ENCODE assay signal across 23 cellular contexts in the genomic region with DNA sequence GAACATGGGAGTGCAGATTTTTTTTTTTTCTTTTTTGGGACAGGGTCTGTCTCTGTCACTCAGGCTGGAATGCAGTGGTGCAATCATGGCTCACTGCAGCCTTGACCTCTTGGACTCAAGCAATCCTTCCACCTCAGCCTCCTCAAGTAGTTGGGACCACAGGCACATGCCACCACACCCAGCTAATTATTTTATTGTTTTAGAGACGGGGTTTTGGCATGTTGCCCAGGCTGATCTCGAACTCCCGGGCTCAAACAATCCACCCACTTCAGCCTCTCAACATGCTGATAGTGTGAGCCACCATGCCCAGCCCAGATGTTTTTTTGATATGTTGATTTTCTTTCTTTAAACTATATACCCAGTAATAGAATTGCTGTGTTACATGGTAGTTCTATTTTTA. TPM values are rescaled to one million over a fixed set of nuclear protein-coding genes. Genes with fewer than 3 reads are reported as not detected.
DNase-seq lines count a peak whose midpoint lies in the region; ATAC-seq and TF ChIP-seq lines count a peak whose summit lies in the region.
"Had no signal": no experiment of that assay in that cellular context is flagged by ENCODE, and none has a peak within 500 bp of the region (broad histone marks: within the 10 kb centered on the region; RNA-seq: fewer than 3 reads in every experiment).

No MANE protein-coding gene starts in this region.

- H3K9me3 Mint-ChIP-seq in CD4-positive, alpha-beta T cell: peaks cover 8% of the 10 kb centered on the region
- H3K9me3 Mint-ChIP-seq: activated naive CD4-positive, alpha-beta T cell treated with anti-CD3 and anti-CD28 coated beads, Interleukin-2, amount 10 ng/mL, durations not matched to agents 7 days and 5 days; effector memory CD8-positive, alpha-beta T cell had no signal

- CTCF ChIA-PET in CD4-positive, alpha-beta T cell (lab: Charles Lee): no interaction called here

- DNase-seq in Daoy (ENCODE audit: low read depth) (peak; percentile 29), HFF-Myc (ENCODE audit: extremely low read depth, low read depth) (peak; percentile 9), RPMI7951 (ENCODE audit: low read depth) (peak; percentile 20), left colon (peak; percentile 78 to 81), occipital lobe (lab: John Stamatoyannopoulos, UW) (no peak)
- DNase-seq in CD4-positive, alpha-beta T cell: no peak
- DNase-seq: activated B cell treated with CpG ODN at 0.5 μM for 24 hours; activated CD8-positive, alpha-beta T cell treated with anti-CD3 and anti-CD28 coated beads for 36 hours; activated naive CD4-positive, alpha-beta T cell treated with anti-CD3 and anti-CD28 coated beads, Interleukin-2, amount 10 ng/mL, durations not matched to agents 7 days and 5 days; activated T-cell treated with anti-CD3 and anti-CD28 coated beads, Interleukin-2, amount 50 U/mL, for 1 hour; AML-193; effector memory CD8-positive, alpha-beta T cell; esophagus squamous epithelium; glutamatergic neuron; H7; NCI-H1436 treated with DMSO at 0.1 percent for 48 hours; NCI-H345; stimulated activated CD4-positive, alpha-beta T cell treated with anti-CD3 and anti-CD28 coated beads, Interleukin-4, amount 100 ng/mL, for 4 hours had no signal

- no peak overlapping the region for H3K27ac Mint-ChIP-seq in CD4-positive, alpha-beta T cell
- H3K27ac Mint-ChIP-seq: activated B cell treated with CpG ODN at 0.5 μM for 24 hours; activated CD8-positive, alpha-beta T cell treated with anti-CD3 and anti-CD28 coated beads for 36 hours; activated naive CD4-positive, alpha-beta T cell treated with anti-CD3 and anti-CD28 coated beads, Interleukin-2, amount 10 ng/mL, durations not matched to agents 7 days and 5 days; effector memory CD8-positive, alpha-beta T cell had no signal

- no peak overlapping the region for H3K4me3 Mint-ChIP-seq in CD4-positive, alpha-beta T cell
- H3K4me3 Mint-ChIP-seq: activated B cell treated with CpG ODN at 0.5 μM for 24 hours; activated CD8-positive, alpha-beta T cell treated with anti-CD3 and anti-CD28 coated beads for 36 hours; activated naive CD4-positive, alpha-beta T cell treated with anti-CD3 and anti-CD28 coated beads, Interleukin-2, amount 10 ng/mL, durations not matched to agents 7 days and 5 days; effector memory CD8-positive, alpha-beta T cell had no signal

- intact Hi-C loops in left colon (cut with DNase I, micrococcal nuclease): no loop called here
- intact Hi-C loops in CD4-positive, alpha-beta T cell (cut with DNase I, micrococcal nuclease): no loop called here

- POLR2A ChIA-PET in CD4-positive, alpha-beta T cell (lab: Charles Lee): no interaction called here

- H3K36me3 Mint-ChIP-seq in CD4-positive, alpha-beta T cell (ENCODE audit: low read depth): no peaks in the 10 kb centered on the region
- H3K36me3 Mint-ChIP-seq: activated naive CD4-positive, alpha-beta T cell treated with anti-CD3 and anti-CD28 coated beads, Interleukin-2, amount 10 ng/mL, durations not matched to agents 7 days and 5 days had no signal

- H3K27me3 ChIP-seq in CD4-positive, alpha-beta T cell (ENCODE audit: control insufficient read depth, insufficient read depth, low read length): no peaks in the 10 kb centered on the region
- H3K27me3 ChIP-seq: esophagus squamous epithelium had no signal

- H3K27me3 Mint-ChIP-seq in CD4-positive, alpha-beta T cell: peaks cover 10% of the 10 kb centered on the region
- H3K27me3 Mint-ChIP-seq: activated naive CD4-positive, alpha-beta T cell treated with anti-CD3 and anti-CD28 coated beads, Interleukin-2, amount 10 ng/mL, durations not matched to agents 7 days and 5 days had no signal

- no peak overlapping the region for H3K27ac ChIP-seq in CD4-positive, alpha-beta T cell (ENCODE audit: low read depth, low read length)
- H3K27ac ChIP-seq: esophagus squamous epithelium had no signal

- ATAC-seq in left colon (peak; percentile 99), GM18861 (IDR thresholded peaks at IDR 0.05; ENCODE audit: unreplicated experiment) (no peak)
- ATAC-seq in CD4-positive, alpha-beta T cell (ENCODE audit: poor library complexity): no peak
- ATAC-seq: activated CD8-positive, alpha-beta T cell treated with anti-CD3 and anti-CD28 coated beads for 36 hours; effector memory CD8-positive, alpha-beta T cell; Panc1 had no signal

- no peak overlapping the region for H3K4me3 ChIP-seq in HFF-Myc (replicated peaks; ENCODE audit: low read depth, low read length)
- H3K4me3 ChIP-seq: esophagus squamous epithelium had no signal

- no peaks in the 10 kb centered on the region for H3K4me1 Mint-ChIP-seq in CD4-positive, alpha-beta T cell (ENCODE audit: low read depth)
- H3K4me1 Mint-ChIP-seq: activated B cell treated with CpG ODN at 0.5 μM for 24 hours; activated naive CD4-positive, alpha-beta T cell treated with anti-CD3 and anti-CD28 coated beads, Interleukin-2, amount 10 ng/mL, durations not matched to agents 7 days and 5 days had no signal

- no peak for TF ChIP-seq CTCF in HFF-Myc (IDR thresholded peaks at IDR 0.05; ENCODE audit: low read depth, low read length, missing control alignments)
- TF ChIP-seq CTCF in CD4-positive, alpha-beta T cell (IDR thresholded peaks at IDR 0.05): no peak

- no peaks in the 10 kb centered on the region for H3K9me3 ChIP-seq in CD4-positive, alpha-beta T cell (ENCODE audit: control insufficient read depth, low read length)
- H3K9me3 ChIP-seq: esophagus squamous epithelium had no signal

RNA-seq across cellular contexts. Expression of a gene that starts 57.7 kb away (rescaled TPM):
- total RNA-seq in Daoy (2014; rRNA removed; shearing (Covaris generic)): not detected in 2 replicates
- not detected in 2 replicates for total RNA-seq in RPMI7951 (2014; rRNA removed; shearing (Covaris generic))
- not detected for total RNA-seq in left colon
- not detected for total RNA-seq in occipital lobe
- not detected for total RNA-seq in CD4-positive, alpha-beta T cell
- total RNA-seq: activated B cell treated with CpG ODN at 0.5 μM for 24 hours; activated CD8-positive, alpha-beta T cell treated with anti-CD3 and anti-CD28 coated beads for 36 hours; H7; mucosa of gallbladder; T-helper 2 cell treated with Interferon-gamma antibody and Interleukin-4, amounts not matched to agents 100 ng/mL and 5 ng/mL, for 36 hours; ureter had no signal

Comparison
In these comparisons a context has a peak if more than half of its experiments do, and no peak if none do; other contexts are left out.
1. DNase-seq: peak in Daoy (single experiment), HFF-Myc (single experiment), RPMI7951 (single experiment) and left colon (2 of 2); none in occipital lobe (single experiment) and CD4-positive, alpha-beta T cell (0 of 10).